Comparison of ENCODE assay signal across 10 cellular contexts in the genomic region with DNA sequence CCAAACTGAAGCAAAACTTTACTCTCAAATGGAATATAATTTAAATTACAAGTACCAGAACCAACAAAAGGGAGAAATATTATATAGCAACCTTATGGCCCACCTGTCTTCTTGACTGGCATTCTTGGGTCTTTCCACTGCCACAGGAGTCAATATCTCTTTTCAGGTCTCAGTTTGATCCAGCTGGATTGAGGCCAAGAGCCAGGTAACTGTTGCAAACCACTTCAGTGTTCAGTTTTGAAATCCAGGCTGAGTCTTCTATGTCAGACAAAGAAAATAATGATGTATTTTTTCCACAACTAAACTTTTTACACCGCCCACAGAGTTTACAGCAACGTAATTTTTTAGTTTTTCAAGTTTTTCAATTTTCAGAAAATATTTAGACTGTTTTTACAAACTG. TPM values are rescaled to one million over a fixed set of nuclear protein-coding genes. Genes with fewer than 3 reads are reported as not detected.
DNase-seq lines count a peak whose midpoint lies in the region; ATAC-seq, FAIRE-seq and TF ChIP-seq lines count a peak whose summit lies in the region.
"Had no signal": no experiment of that assay in that cellular context is flagged by ENCODE, and none has a peak within 500 bp of the region (broad histone marks: within the 10 kb centered on the region; RNA-seq: fewer than 3 reads in every experiment).

No MANE protein-coding gene starts in this region.

- CTCF ChIA-PET in endothelial cell of umbilical vein (lab: Charles Lee), result no interaction called here

- ATAC-seq in HG03108 (IDR thresholded peaks at IDR 0.05; ENCODE audit: unreplicated experiment), result no peak

- peaks cover 1% of the 10 kb centered on the region for H3K36me3 Mint-ChIP-seq in progenitor cell of endocrine pancreas (ENCODE audit: insufficient read depth)

- no peak overlapping the region for H3K27ac Mint-ChIP-seq in progenitor cell of endocrine pancreas

- peak overlapping the region; percentile 92 for H3K4me2 ChIP-seq in endothelial cell of umbilical vein (ENCODE audit: insufficient read depth, low read length)

- TF ChIP-seq CTCF in endothelial cell of umbilical vein (IDR thresholded peaks at IDR 0.05; ENCODE audit: extremely low read depth in 1 of 2, insufficient read depth in 1 of 2, low read depth in 1 of 2, low read length in 2 of 2) (no peak), progenitor cell of endocrine pancreas (IDR thresholded peaks at IDR 0.05; ENCODE audit: unreplicated experiment) (no peak)

- peaks cover 2 to 6% of the 10 kb centered on the region in 2 experiments for H3K27me3 ChIP-seq in endothelial cell of umbilical vein (ENCODE audit: control insufficient read depth in 2 of 2, insufficient read depth in 2 of 2, low read length in 2 of 2)

- TF ChIP-seq POLR2A in endothelial cell of umbilical vein (IDR thresholded peaks at IDR 0.05; ENCODE audit: low read depth, low read length), result no peak

- H3K4me1 Mint-ChIP-seq in progenitor cell of endocrine pancreas (ENCODE audit: low read depth), result peaks cover 13% of the 10 kb centered on the region

- peak overlapping the region; percentile 94 for H3K4me3 Mint-ChIP-seq in progenitor cell of endocrine pancreas (ENCODE audit: low read depth)

- POLR2A ChIA-PET in endothelial cell of umbilical vein (lab: Charles Lee), result no interaction called here

- no peak overlapping the region for H3K27ac ChIP-seq in endothelial cell of umbilical vein (ENCODE audit: insufficient read depth, low read depth, low read length)

- H3K27me3 Mint-ChIP-seq in progenitor cell of endocrine pancreas, result peaks cover 6% of the 10 kb centered on the region

- no peak overlapping the region for H3K9ac ChIP-seq in endothelial cell of umbilical vein (replicated peaks; ENCODE audit: extremely low read depth, insufficient read depth, low read length)

- intact Hi-C loops in endothelial cell of umbilical vein (cut with micrococcal nuclease), result no loop called here

- peaks cover 0 to 4% of the 10 kb centered on the region in 2 experiments for H3K36me3 ChIP-seq in endothelial cell of umbilical vein (ENCODE audit: control insufficient read depth in 2 of 2, extremely low read depth in 1 of 2, insufficient read depth in 2 of 2, low read length in 2 of 2)

- H3K4me3 ChIP-seq in endothelial cell of umbilical vein (replicated peaks in 1 of 3; ENCODE audit: insufficient read depth in 1 of 3, low read depth in 1 of 3, low read length in 3 of 3), result no peak overlapping the region

- peaks cover 16% of the 10 kb centered on the region for H3K4me1 ChIP-seq in endothelial cell of umbilical vein (ENCODE audit: control insufficient read depth, extremely low read depth, insufficient read depth, low read length)

- no peak for FAIRE-seq in endothelial cell of umbilical vein (lab: Jason Lieb, UNC)

- no peaks in the 10 kb centered on the region for H3K9me1 ChIP-seq in endothelial cell of umbilical vein (replicated peaks; ENCODE audit: control insufficient read depth, extremely low read depth, insufficient read depth, low read length)

- no peaks in the 10 kb centered on the region for H3K9me3 Mint-ChIP-seq in progenitor cell of endocrine pancreas (ENCODE audit: low read depth)

- H4K20me1 ChIP-seq in endothelial cell of umbilical vein (replicated peaks; ENCODE audit: control insufficient read depth, extremely low read depth, insufficient read depth, low read length), result no peaks in the 10 kb centered on the region

- BruUV-seq in endothelial cell of umbilical vein (replicated peaks; lab: Mats Ljungman, UMichigan), result no TSS peak

- no peak overlapping the region for H2AFZ ChIP-seq in endothelial cell of umbilical vein (ENCODE audit: low read depth, low read length)

- H3K79me2 ChIP-seq in endothelial cell of umbilical vein (ENCODE audit: control insufficient read depth, insufficient read depth, low read length), result peaks cover 29% of the 10 kb centered on the region

- no peaks in the 10 kb centered on the region for H3K9me3 ChIP-seq in endothelial cell of umbilical vein (replicated peaks; ENCODE audit: control insufficient read depth, insufficient read depth, low read length)

- dilution Hi-C loops in endothelial cell of umbilical vein (cut with MboI; ENCODE audit: extremely low pct_ligation_motif_present, low sequenced_read_pairs), result no loop called here

- peak; percentile 26 for DNase-seq in DMS79 treated with DMSO at 0.1 percent for 48 hours (lab: John Stamatoyannopoulos, UW)
- DNase-seq in DMS79 (lab: John Stamatoyannopoulos, UW), result no peak
- DNase-seq in NCI-H510A (lab: John Stamatoyannopoulos, UW), result peak; percentile 31
- no peak for DNase-seq in endothelial cell of umbilical vein (ENCODE audit: low read depth, low spot score)
- no peak for DNase-seq in progenitor cell of endocrine pancreas (ENCODE audit: low spot score, unreplicated experiment)
- no peak for DNase-seq in inferior parietal cortex (ENCODE audit: extremely low spot score)
- DNase-seq in NCI-H2081 treated with DMSO at 0.1 percent for 48 hours (lab: John Stamatoyannopoulos, UW), result no peak
- DNase-seq: 8988T had no signal

TF ChIP-seq in endothelial cell of umbilical vein, 7 proteins besides CTCF, POLR2A, EP300 and RAD21 (continues in another document):
- no peak for TF ChIP-seq MYC (IDR thresholded peaks at IDR 0.05; ENCODE audit: low read depth, low read length)
- TF ChIP-seq GATA2 (IDR thresholded peaks at IDR 0.05; ENCODE audit: insufficient read depth, insufficient read length, low read depth, low read length), result no peak
- no peak for TF ChIP-seq JUN (IDR thresholded peaks at IDR 0.05; ENCODE audit: borderline replicate concordance, insufficient read depth, insufficient read length, low read depth)
- TF ChIP-seq, protein P1, sequence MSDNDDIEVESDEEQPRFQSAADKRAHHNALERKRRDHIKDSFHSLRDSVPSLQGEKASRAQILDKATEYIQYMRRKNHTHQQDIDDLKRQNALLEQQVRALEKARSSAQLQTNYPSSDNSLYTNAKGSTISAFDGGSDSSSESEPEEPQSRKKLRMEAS (IDR thresholded peaks at IDR 0.05; ENCODE audit: insufficient read depth, insufficient read length), result no peak
- no peak for TF ChIP-seq EZH2 (IDR thresholded peaks at IDR 0.05; ENCODE audit: borderline replicate concordance, low read depth, low read length, severe bottlenecking)
- TF ChIP-seq POLR2AphosphoS5 (IDR thresholded peaks at IDR 0.05; ENCODE audit: insufficient read depth, low read depth, low read length), result no peak

RNA-seq across cellular contexts. Expression of gene DLG2, which starts 0.6 kb away (rescaled TPM):
- total RNA-seq in endothelial cell of umbilical vein, result 1.1 and 2.0 TPM in 2 replicates
- polyA plus RNA-seq in endothelial cell of umbilical vein, result 0.13 and 0.15 TPM in 2 replicates
- polyA plus RNA-seq in endothelial cell of umbilical vein (2011; cell fraction: cytosol; rRNA removed), result 0.11 and 0.18 TPM in 2 replicates
- polyA plus RNA-seq in endothelial cell of umbilical vein (2011; cell fraction: nucleus; rRNA removed), result 0.82 and 0.85 TPM in 2 replicates
- 0.52 TPM in 1 of 2 replicates, not detected in the other for polyA plus RNA-seq in endothelial cell of umbilical vein (2012)
- polyA minus RNA-seq in endothelial cell of umbilical vein, result 0.19 and 0.46 TPM in 2 replicates
- polyA minus RNA-seq in endothelial cell of umbilical vein (2011; cell fraction: cytosol; rRNA and poly(A)+ RNA removed), result 7.2 TPM
- polyA minus RNA-seq in endothelial cell of umbilical vein (2011; cell fraction: nucleus; rRNA and poly(A)+ RNA removed), result 3.1 and 3.3 TPM in 2 replicates
- total RNA-seq in progenitor cell of endocrine pancreas, result 1.5 and 2.4 TPM in 2 replicates
- total RNA-seq: M059J had no signal

RNA-seq across cellular contexts. Expression of gene TMEM126B, which starts 1.9 kb away (rescaled TPM):
- 49.4 and 51.2 TPM in 2 replicates for total RNA-seq in endothelial cell of umbilical vein
- 39.8 and 53.7 TPM in 2 replicates for polyA plus RNA-seq in endothelial cell of umbilical vein
- 45.9 and 53.7 TPM in 2 replicates for polyA plus RNA-seq in endothelial cell of umbilical vein (2011; cell fraction: cytosol; rRNA removed)
- 39.8 and 48.8 TPM in 2 replicates for polyA plus RNA-seq in endothelial cell of umbilical vein (2011; cell fraction: nucleus; rRNA removed)
- polyA plus RNA-seq in endothelial cell of umbilical vein (2012), result 57.5 and 92.2 TPM in 2 replicates
- 14.7 and 15.9 TPM in 2 replicates for polyA minus RNA-seq in endothelial cell of umbilical vein
- polyA minus RNA-seq in endothelial cell of umbilical vein (2011; cell fraction: cytosol; rRNA and poly(A)+ RNA removed), result 14.6 TPM
- polyA minus RNA-seq in endothelial cell of umbilical vein (2011; cell fraction: nucleus; rRNA and poly(A)+ RNA removed), result 12.5 and 18.5 TPM in 2 replicates
- 36.4 and 37.8 TPM in 2 replicates for total RNA-seq in progenitor cell of endocrine pancreas

RNA-seq across cellular contexts. Expression of gene TMEM126A, which starts 21.3 kb away (rescaled TPM):
- total RNA-seq in endothelial cell of umbilical vein (35.3 and 40.8 TPM in 2 replicates), progenitor cell of endocrine pancreas (22.0 and 25.8 TPM in 2 replicates)
- polyA plus RNA-seq in endothelial cell of umbilical vein, result 45.6 and 45.8 TPM in 2 replicates
- polyA plus RNA-seq in endothelial cell of umbilical vein (2011; cell fraction: cytosol; rRNA removed), result 48.3 and 54.5 TPM in 2 replicates
- polyA plus RNA-seq in endothelial cell of umbilical vein (2011; cell fraction: nucleus; rRNA removed), result 16.3 and 20.2 TPM in 2 replicates
- polyA plus RNA-seq in endothelial cell of umbilical vein (2012), result 45.8 and 66.1 TPM in 2 replicates
- polyA minus RNA-seq in endothelial cell of umbilical vein, result 20.0 and 24.2 TPM in 2 replicates
- 3.4 TPM for polyA minus RNA-seq in endothelial cell of umbilical vein (2011; cell fraction: cytosol; rRNA and poly(A)+ RNA removed)
- polyA minus RNA-seq in endothelial cell of umbilical vein (2011; cell fraction: nucleus; rRNA and poly(A)+ RNA removed), result 4.0 and 8.2 TPM in 2 replicates

RNA-seq across cellular contexts. Expression of gene CREBZF, which starts 38.4 kb away (rescaled TPM):
- total RNA-seq in endothelial cell of umbilical vein, result 33.7 and 35.5 TPM in 2 replicates
- polyA plus RNA-seq in endothelial cell of umbilical vein, result 12.8 and 15.5 TPM in 2 replicates
- polyA plus RNA-seq in endothelial cell of umbilical vein (2011; cell fraction: cytosol; rRNA removed), result 7.0 and 10.7 TPM in 2 replicates
- 93.6 and 136 TPM in 2 replicates for polyA plus RNA-seq in endothelial cell of umbilical vein (2011; cell fraction: nucleus; rRNA removed)
- 20.2 and 21.4 TPM in 2 replicates for polyA plus RNA-seq in endothelial cell of umbilical vein (2012)
- 24.9 and 32.0 TPM in 2 replicates for polyA minus RNA-seq in endothelial cell of umbilical vein
- 23.4 TPM for polyA minus RNA-seq in endothelial cell of umbilical vein (2011; cell fraction: cytosol; rRNA and poly(A)+ RNA removed)
- polyA minus RNA-seq in endothelial cell of umbilical vein (2011; cell fraction: nucleus; rRNA and poly(A)+ RNA removed), result 62.5 and 64.6 TPM in 2 replicates
- total RNA-seq in progenitor cell of endocrine pancreas, result 66.3 and 66.7 TPM in 2 replicates

RNA-seq across cellular contexts. Expression of gene CCDC89, which starts 59.5 kb away (rescaled TPM):
- total RNA-seq in endothelial cell of umbilical vein (0.23 TPM in 1 of 2 replicates, not detected in the other), progenitor cell of endocrine pancreas (not detected in 2 replicates)
- polyA plus RNA-seq in endothelial cell of umbilical vein, result not detected in 2 replicates
- polyA plus RNA-seq in endothelial cell of umbilical vein (2011; cell fraction: cytosol; rRNA removed), result not detected in 2 replicates
- polyA plus RNA-seq in endothelial cell of umbilical vein (2011; cell fraction: nucleus; rRNA removed), result not detected in 2 replicates
- not detected in 2 replicates for polyA plus RNA-seq in endothelial cell of umbilical vein (2012)
- not detected in 2 replicates for polyA minus RNA-seq in endothelial cell of umbilical vein
- polyA minus RNA-seq in endothelial cell of umbilical vein (2011; cell fraction: cytosol; rRNA and poly(A)+ RNA removed), result not detected
- polyA minus RNA-seq in endothelial cell of umbilical vein (2011; cell fraction: nucleus; rRNA and poly(A)+ RNA removed), result 0.29 TPM in 1 of 2 replicates, not detected in the other

Comparison
In these comparisons a context has a peak if more than half of its experiments do, and no peak if none do; other contexts are left out.
1. DNase-seq: peak in DMS79 treated with DMSO at 0.1 percent for 48 hours (single experiment) and NCI-H510A (single experiment); none in DMS79 (single experiment), endothelial cell of umbilical vein (single experiment), progenitor cell of endocrine pancreas (single experiment), inferior parietal cortex (single experiment) and NCI-H2081 treated with DMSO at 0.1 percent for 48 hours (single experiment).